In the genomic region with DNA sequence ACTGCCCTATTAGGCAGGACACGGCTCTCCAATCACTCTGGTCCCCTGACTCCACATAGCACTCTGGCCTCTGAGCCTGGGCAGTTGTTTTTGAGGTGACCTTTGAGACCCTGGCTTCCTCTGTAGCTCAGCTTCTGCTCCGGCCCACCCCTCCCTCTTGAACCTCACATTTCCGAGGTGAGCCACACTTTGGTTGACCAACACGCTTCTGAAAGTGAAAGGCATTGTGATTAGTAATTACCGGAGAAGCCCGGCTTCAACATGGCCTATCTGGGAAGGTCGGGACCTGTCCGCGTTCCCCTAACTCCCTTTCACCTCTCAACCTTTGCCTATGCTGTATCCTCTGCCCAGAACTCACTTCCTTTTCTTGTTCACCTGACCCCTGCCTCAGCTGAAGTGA, we compare ENCODE assay signal across 10 cellular contexts. TPM values are rescaled to one million over a fixed set of nuclear protein-coding genes. Genes with fewer than 3 reads are reported as not detected.
DNase-seq lines count a peak whose midpoint lies in the region; ATAC-seq and TF ChIP-seq lines count a peak whose summit lies in the region.
"Had no signal": no experiment of that assay in that cellular context is flagged by ENCODE, and none has a peak within 500 bp of the region (broad histone marks: within the 10 kb centered on the region; RNA-seq: fewer than 3 reads in every experiment).

No MANE protein-coding gene starts in this region.

- H3K27ac ChIP-seq in right lobe of liver (no peak overlapping the region), body of pancreas (no peak overlapping the region)
- H3K27ac ChIP-seq: SJSA1 had no signal

- in situ Hi-C loops in HAP-1 (cut with MboI; ENCODE audit: low sequenced_read_pairs): no loop called here

- TF ChIP-seq CTCF in right lobe of liver (IDR thresholded peaks at IDR 0.05) (no peak), body of pancreas (IDR thresholded peaks at IDR 0.05) (no peak)

- intact Hi-C loops in right lobe of liver (cut with DNase I): no loop called here
- intact Hi-C loops in body of pancreas (cut with DNase I): no loop called here
- intact Hi-C loops in left ventricle myocardium superior (cut with micrococcal nuclease): no loop called here

- H3K27me3 ChIP-seq in right lobe of liver (no peaks in the 10 kb centered on the region), body of pancreas (no peaks in the 10 kb centered on the region), HAP-1 (ENCODE audit: low read depth) (no peaks in the 10 kb centered on the region)
- H3K27me3 ChIP-seq: SJSA1 had no signal

- DNase-seq in right lobe of liver: peak in 1 of 3 donors; percentile 21
- DNase-seq in body of pancreas: no peak
- DNase-seq in GM03348 (ENCODE audit: low spot score): no peak
- no peak for DNase-seq in HAP-1 (ENCODE audit: low spot score in 2 of 2)
- no peak for DNase-seq in left ventricle myocardium superior
- DNase-seq: NCI-H146 had no signal

- H3K36me3 ChIP-seq in right lobe of liver: no peaks in the 10 kb centered on the region
- no peaks in the 10 kb centered on the region for H3K36me3 ChIP-seq in body of pancreas (replicated peaks in 1 of 2; ENCODE audit: insufficient read depth in 1 of 2, low read depth in 2 of 2)
- H3K36me3 ChIP-seq in HAP-1 (replicated peaks): no peaks in the 10 kb centered on the region
- H3K36me3 ChIP-seq: SJSA1 had no signal

- H3K9me3 ChIP-seq in right lobe of liver: no peaks in the 10 kb centered on the region
- H3K9me3 ChIP-seq in body of pancreas: no peaks in the 10 kb centered on the region
- H3K9me3 ChIP-seq in HAP-1: no peaks in the 10 kb centered on the region
- H3K9me3 ChIP-seq: SJSA1 had no signal

- H3K4me1 ChIP-seq in right lobe of liver (no peaks in the 10 kb centered on the region), body of pancreas (no peaks in the 10 kb centered on the region), HAP-1 (no peaks in the 10 kb centered on the region)
- H3K4me1 ChIP-seq: SJSA1 had no signal

- H3K4me3 ChIP-seq in right lobe of liver: no peak overlapping the region
- no peak overlapping the region for H3K4me3 ChIP-seq in body of pancreas
- no peak overlapping the region for H3K4me3 ChIP-seq in HAP-1
- H3K4me3 ChIP-seq: SJSA1 had no signal

- WGBS in right lobe of liver (ENCODE audit: insufficient coverage, low coverage, low lambda C conversion rate, missing lambda C conversion rate): 33% methylated on average over 9 of the region's 9 CpGs
- 51 to 62% methylated on average over 9 of the region's 9 CpGs for WGBS in body of pancreas, 2 donors

- TF ChIP-seq POLR2A in right lobe of liver (IDR thresholded peaks at IDR 0.05): no peak
- no peak for TF ChIP-seq POLR2A in body of pancreas (IDR thresholded peaks at IDR 0.05)

- peak; percentile 83 for ATAC-seq in GM18520 (IDR thresholded peaks at IDR 0.05; ENCODE audit: unreplicated experiment)
- ATAC-seq in GM21381 (IDR thresholded peaks at IDR 0.05; ENCODE audit: unreplicated experiment): peak; percentile 92
- peak; percentile 92 for ATAC-seq in HG03196 (IDR thresholded peaks at IDR 0.05; ENCODE audit: unreplicated experiment)
- peak; percentile 21 to 65 (median 32) for ATAC-seq in right lobe of liver
- no peak for ATAC-seq in body of pancreas
- no peak for ATAC-seq in left ventricle myocardium superior

RNA-seq across cellular contexts. Expression of gene ITGAX, which starts 10.3 kb away (rescaled TPM):
- total RNA-seq in right lobe of liver: 10 to 100 TPM in 1 of 6 experiments, 1 to 10 TPM in 5; 2.0 to 15.3 (median 5.2) TPM
- 1 to 10 TPM; 3.0 to 8.6 TPM for total RNA-seq in body of pancreas
- 3.2 TPM for total RNA-seq in left ventricle myocardium superior
- total RNA-seq: SJSA1 had no signal

RNA-seq across cellular contexts. Expression of gene ITGAD, which starts 48.4 kb away (rescaled TPM):
- total RNA-seq in right lobe of liver: 1 to 10 TPM in 1 of 6 experiments, under 1 TPM in 3, not detected in 2; 0.13 to 2.0 (median 0.69) TPM
- total RNA-seq in body of pancreas: not detected
- not detected for total RNA-seq in left ventricle myocardium superior
- total RNA-seq: SJSA1 had no signal

Comparison
In these comparisons a context has a peak if more than half of its experiments do, and no peak if none do; other contexts are left out.
1. ATAC-seq: peak in GM18520 (single experiment), GM21381 (single experiment), HG03196 (single experiment) and right lobe of liver (4 of 4); none in body of pancreas (single experiment) and left ventricle myocardium superior (single experiment).